ENCODE assay signal across 1 cellular context in the genomic region with DNA sequence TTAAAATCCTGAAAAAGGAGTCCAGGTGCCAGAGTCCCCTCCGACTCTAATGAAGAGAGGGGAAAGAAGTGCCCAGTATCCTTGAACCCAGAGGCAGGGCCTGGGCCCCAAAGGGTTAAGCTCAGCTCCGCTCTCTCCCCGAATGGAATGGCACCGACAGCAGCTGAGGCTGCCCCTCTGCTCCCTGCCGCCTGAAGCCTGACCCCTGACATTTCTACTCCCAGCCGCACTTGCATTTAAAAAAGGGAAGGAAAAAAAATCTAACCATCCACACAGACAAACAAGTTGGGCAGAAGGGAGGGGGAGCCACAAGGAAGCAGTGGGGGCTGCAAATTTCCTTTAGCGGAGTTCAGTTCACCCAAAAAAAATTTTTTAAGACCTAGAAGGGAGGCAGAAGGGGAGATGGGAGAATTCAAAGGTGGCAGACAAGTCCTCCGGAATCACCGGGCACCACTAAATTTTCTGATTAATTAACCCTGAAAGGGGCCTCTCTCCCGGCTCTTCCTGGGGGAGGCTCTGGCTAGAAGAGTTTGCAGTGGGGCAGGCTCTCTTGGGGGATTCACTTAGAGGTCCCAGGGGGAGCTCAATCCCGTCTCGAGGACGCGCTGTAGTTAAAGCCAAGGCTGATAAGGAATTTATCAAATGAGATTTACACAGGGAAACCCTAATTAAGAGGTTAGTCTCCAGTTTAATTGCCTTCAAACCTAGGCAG.
TF ChIP-seq lines count a peak whose summit lies in the region.

No MANE protein-coding gene starts in this region.

TF ChIP-seq in H1, 55 proteins besides CTCF, POLR2A, EP300 and RAD21:
- TF ChIP-seq POU5F1 (IDR thresholded peaks at IDR 0.05; ENCODE audit: low read depth, low read length): no peak
- TF ChIP-seq, protein P1, sequence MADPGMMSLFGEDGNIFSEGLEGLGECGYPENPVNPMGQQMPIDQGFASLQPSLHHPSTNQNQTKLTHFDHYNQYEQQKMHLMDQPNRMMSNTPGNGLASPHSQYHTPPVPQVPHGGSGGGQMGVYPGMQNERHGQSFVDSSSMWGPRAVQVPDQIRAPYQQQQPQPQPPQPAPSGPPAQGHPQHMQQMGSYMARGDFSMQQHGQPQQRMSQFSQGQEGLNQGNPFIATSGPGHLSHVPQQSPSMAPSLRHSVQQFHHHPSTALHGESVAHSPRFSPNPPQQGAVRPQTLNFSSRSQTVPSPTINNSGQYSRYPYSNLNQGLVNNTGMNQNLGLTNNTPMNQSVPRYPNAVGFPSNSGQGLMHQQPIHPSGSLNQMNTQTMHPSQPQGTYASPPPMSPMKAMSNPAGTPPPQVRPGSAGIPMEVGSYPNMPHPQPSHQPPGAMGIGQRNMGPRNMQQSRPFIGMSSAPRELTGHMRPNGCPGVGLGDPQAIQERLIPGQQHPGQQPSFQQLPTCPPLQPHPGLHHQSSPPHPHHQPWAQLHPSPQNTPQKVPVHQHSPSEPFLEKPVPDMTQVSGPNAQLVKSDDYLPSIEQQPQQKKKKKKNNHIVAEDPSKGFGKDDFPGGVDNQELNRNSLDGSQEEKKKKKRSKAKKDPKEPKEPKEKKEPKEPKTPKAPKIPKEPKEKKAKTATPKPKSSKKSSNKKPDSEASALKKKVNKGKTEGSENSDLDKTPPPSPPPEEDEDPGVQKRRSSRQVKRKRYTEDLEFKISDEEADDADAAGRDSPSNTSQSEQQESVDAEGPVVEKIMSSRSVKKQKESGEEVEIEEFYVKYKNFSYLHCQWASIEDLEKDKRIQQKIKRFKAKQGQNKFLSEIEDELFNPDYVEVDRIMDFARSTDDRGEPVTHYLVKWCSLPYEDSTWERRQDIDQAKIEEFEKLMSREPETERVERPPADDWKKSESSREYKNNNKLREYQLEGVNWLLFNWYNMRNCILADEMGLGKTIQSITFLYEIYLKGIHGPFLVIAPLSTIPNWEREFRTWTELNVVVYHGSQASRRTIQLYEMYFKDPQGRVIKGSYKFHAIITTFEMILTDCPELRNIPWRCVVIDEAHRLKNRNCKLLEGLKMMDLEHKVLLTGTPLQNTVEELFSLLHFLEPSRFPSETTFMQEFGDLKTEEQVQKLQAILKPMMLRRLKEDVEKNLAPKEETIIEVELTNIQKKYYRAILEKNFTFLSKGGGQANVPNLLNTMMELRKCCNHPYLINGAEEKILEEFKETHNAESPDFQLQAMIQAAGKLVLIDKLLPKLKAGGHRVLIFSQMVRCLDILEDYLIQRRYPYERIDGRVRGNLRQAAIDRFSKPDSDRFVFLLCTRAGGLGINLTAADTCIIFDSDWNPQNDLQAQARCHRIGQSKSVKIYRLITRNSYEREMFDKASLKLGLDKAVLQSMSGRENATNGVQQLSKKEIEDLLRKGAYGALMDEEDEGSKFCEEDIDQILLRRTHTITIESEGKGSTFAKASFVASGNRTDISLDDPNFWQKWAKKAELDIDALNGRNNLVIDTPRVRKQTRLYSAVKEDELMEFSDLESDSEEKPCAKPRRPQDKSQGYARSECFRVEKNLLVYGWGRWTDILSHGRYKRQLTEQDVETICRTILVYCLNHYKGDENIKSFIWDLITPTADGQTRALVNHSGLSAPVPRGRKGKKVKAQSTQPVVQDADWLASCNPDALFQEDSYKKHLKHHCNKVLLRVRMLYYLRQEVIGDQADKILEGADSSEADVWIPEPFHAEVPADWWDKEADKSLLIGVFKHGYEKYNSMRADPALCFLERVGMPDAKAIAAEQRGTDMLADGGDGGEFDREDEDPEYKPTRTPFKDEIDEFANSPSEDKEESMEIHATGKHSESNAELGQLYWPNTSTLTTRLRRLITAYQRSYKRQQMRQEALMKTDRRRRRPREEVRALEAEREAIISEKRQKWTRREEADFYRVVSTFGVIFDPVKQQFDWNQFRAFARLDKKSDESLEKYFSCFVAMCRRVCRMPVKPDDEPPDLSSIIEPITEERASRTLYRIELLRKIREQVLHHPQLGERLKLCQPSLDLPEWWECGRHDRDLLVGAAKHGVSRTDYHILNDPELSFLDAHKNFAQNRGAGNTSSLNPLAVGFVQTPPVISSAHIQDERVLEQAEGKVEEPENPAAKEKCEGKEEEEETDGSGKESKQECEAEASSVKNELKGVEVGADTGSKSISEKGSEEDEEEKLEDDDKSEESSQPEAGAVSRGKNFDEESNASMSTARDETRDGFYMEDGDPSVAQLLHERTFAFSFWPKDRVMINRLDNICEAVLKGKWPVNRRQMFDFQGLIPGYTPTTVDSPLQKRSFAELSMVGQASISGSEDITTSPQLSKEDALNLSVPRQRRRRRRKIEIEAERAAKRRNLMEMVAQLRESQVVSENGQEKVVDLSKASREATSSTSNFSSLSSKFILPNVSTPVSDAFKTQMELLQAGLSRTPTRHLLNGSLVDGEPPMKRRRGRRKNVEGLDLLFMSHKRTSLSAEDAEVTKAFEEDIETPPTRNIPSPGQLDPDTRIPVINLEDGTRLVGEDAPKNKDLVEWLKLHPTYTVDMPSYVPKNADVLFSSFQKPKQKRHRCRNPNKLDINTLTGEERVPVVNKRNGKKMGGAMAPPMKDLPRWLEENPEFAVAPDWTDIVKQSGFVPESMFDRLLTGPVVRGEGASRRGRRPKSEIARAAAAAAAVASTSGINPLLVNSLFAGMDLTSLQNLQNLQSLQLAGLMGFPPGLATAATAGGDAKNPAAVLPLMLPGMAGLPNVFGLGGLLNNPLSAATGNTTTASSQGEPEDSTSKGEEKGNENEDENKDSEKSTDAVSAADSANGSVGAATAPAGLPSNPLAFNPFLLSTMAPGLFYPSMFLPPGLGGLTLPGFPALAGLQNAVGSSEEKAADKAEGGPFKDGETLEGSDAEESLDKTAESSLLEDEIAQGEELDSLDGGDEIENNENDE (IDR thresholded peaks at IDR 0.05; ENCODE audit: insufficient replicate concordance, low read length): no peak
- TF ChIP-seq NRF1 (IDR thresholded peaks at IDR 0.05; ENCODE audit: low read depth, low read length): no peak
- TF ChIP-seq KDM4A (IDR thresholded peaks at IDR 0.05; ENCODE audit: low read depth, low read length, severe bottlenecking): no peak
- no peak for TF ChIP-seq SAP30 (IDR thresholded peaks at IDR 0.05; ENCODE audit: insufficient read depth, insufficient replicate concordance, low read length)
- TF ChIP-seq BCL11A (IDR thresholded peaks at IDR 0.05; ENCODE audit: low read depth in 2 of 2, low read length in 2 of 2): no peak
- no peak for TF ChIP-seq SRF (IDR thresholded peaks at IDR 0.05; ENCODE audit: low read depth, low read length)
- TF ChIP-seq CTBP2 (IDR thresholded peaks at IDR 0.05; ENCODE audit: borderline replicate concordance, insufficient read depth, insufficient read length, low read length): peak; percentile 57
- peak in 1 of 2 experiments; percentile 39; a peak in 1 of 4 replicates for TF ChIP-seq SIN3A (conservative IDR thresholded peaks at IDR 0.05 in 1 of 2, IDR thresholded peaks at IDR 0.05 in 1 of 2; ENCODE audit: low read depth in 1 of 2, low read length in 2 of 2)
- TF ChIP-seq, protein P2, sequence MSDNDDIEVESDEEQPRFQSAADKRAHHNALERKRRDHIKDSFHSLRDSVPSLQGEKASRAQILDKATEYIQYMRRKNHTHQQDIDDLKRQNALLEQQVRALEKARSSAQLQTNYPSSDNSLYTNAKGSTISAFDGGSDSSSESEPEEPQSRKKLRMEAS (IDR thresholded peaks at IDR 0.05): no peak
- TF ChIP-seq, protein P3, sequence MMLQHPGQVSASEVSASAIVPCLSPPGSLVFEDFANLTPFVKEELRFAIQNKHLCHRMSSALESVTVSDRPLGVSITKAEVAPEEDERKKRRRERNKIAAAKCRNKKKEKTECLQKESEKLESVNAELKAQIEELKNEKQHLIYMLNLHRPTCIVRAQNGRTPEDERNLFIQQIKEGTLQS (IDR thresholded peaks at IDR 0.05; ENCODE audit: insufficient read depth, low read depth, low read length): no peak
